8 cellular contexts compared by ENCODE assay signal in genomic region chr9:120619751-120620655, GRCh38. TPM values are rescaled to one million over a fixed set of nuclear protein-coding genes. Genes with fewer than 3 reads are reported as not detected.
DNase-seq lines count a peak whose midpoint lies in the region; ATAC-seq and TF ChIP-seq lines count a peak whose summit lies in the region.

No MANE protein-coding gene starts in this region.

- in situ Hi-C loops in KBM-7 (cut with MboI; ENCODE audit: low pct_unique_long_range_greater_than_20kb, low sequenced_read_pairs) = no loop called here

- no peaks in the 10 kb centered on the region for H3K9me3 Mint-ChIP-seq in activated T-cell treated with anti-CD3 and anti-CD28 coated beads, Interleukin-2, amount 50 U/mL, for 72 hours
- no peaks in the 10 kb centered on the region for H3K9me3 Mint-ChIP-seq in neural progenitor cell

- H3K27me3 Mint-ChIP-seq in activated T-cell treated with anti-CD3 and anti-CD28 coated beads, Interleukin-2, amount 50 U/mL, for 72 hours (ENCODE audit: low read depth) = no peaks in the 10 kb centered on the region
- peaks cover 2% of the 10 kb centered on the region for H3K27me3 Mint-ChIP-seq in neural progenitor cell (ENCODE audit: insufficient read depth, low read depth)

- peaks cover 38% of the 10 kb centered on the region for H3F3A ChIP-seq in neural progenitor cell (ENCODE audit: low read depth)

- H3K4me3 ChIP-seq in Peyer's patch (no peak overlapping the region), fibroblast of mammary gland (ENCODE audit: control insufficient read depth, low read depth, low read length) (no peak overlapping the region), neural progenitor cell (no peak overlapping the region)

- DNase-seq in SIG-M5 treated with dmso at 0.1 percent for 504 hours (lab: John Stamatoyannopoulos, UW; ENCODE audit: unreplicated experiment) (peak; percentile 43), SIG-M5 (lab: John Stamatoyannopoulos, UW) (no peak), KBM-7 (peak; percentile 85), Peyer's patch (peak in 2 of 3 donors; percentile 48 to 86), fibroblast of mammary gland (ENCODE audit: low read depth) (peak; percentile 75), neural progenitor cell (ENCODE audit: low spot score) (peak; percentile 74), substantia nigra (lab: John Stamatoyannopoulos, UW) (peak in 32 of 49 donors; percentile 5 to 70 (median 36))
- DNase-seq in activated T-cell treated with anti-CD3 and anti-CD28 coated beads, Interleukin-2, amount 50 U/mL, for 72 hours = peak; percentile 58

- H3K27ac Mint-ChIP-seq in activated T-cell treated with anti-CD3 and anti-CD28 coated beads, Interleukin-2, amount 50 U/mL, for 72 hours = peak overlapping the region; percentile 84
- no peak overlapping the region for H3K27ac Mint-ChIP-seq in neural progenitor cell

- no peaks in the 10 kb centered on the region for H3K36me3 Mint-ChIP-seq in activated T-cell treated with anti-CD3 and anti-CD28 coated beads, Interleukin-2, amount 50 U/mL, for 72 hours (ENCODE audit: insufficient read depth in 2 of 2)
- H3K36me3 Mint-ChIP-seq in neural progenitor cell = peaks cover 1% of the 10 kb centered on the region

- no peaks in the 10 kb centered on the region for H3K36me3 ChIP-seq in Peyer's patch
- H3K36me3 ChIP-seq in neural progenitor cell = no peaks in the 10 kb centered on the region

- no peak for TF ChIP-seq POLR2A in Peyer's patch (IDR thresholded peaks at IDR 0.05)

- H3K27me3 ChIP-seq in Peyer's patch = no peaks in the 10 kb centered on the region
- no peaks in the 10 kb centered on the region for H3K27me3 ChIP-seq in neural progenitor cell

- H3K4me3 Mint-ChIP-seq in activated T-cell treated with anti-CD3 and anti-CD28 coated beads, Interleukin-2, amount 50 U/mL, for 72 hours = peak overlapping the region in 1 of 2 donors; percentile 22
- H3K4me3 Mint-ChIP-seq in neural progenitor cell = no peak overlapping the region

- H3K27ac ChIP-seq in Peyer's patch (no peak overlapping the region), neural progenitor cell (no peak overlapping the region), substantia nigra (ENCODE audit: low read depth, low read length, poor library complexity, severe bottlenecking) (peak overlapping the region; percentile 58)

- TF ChIP-seq CTCF in Peyer's patch (IDR thresholded peaks at IDR 0.05) (peak; percentile 59 to 91 (median 84)), fibroblast of mammary gland (conservative IDR thresholded peaks at IDR 0.05; ENCODE audit: control insufficient read depth, insufficient read depth, low read depth, low read length) (peak; percentile 88), neural progenitor cell (IDR thresholded peaks at IDR 0.05) (peak; percentile 96)

- H3K4me1 ChIP-seq in Peyer's patch (no peaks in the 10 kb centered on the region), neural progenitor cell (peaks cover 29% of the 10 kb centered on the region)

- H3K9me3 ChIP-seq in Peyer's patch (no peaks in the 10 kb centered on the region), neural progenitor cell (ENCODE audit: low read depth) (no peaks in the 10 kb centered on the region)

- peak; percentile 81 to 83 for ATAC-seq in activated T-cell treated with anti-CD3 and anti-CD28 coated beads, Interleukin-2, amount 50 U/mL, for 72 hours (replicated peaks in 1 of 2)

- H3K79me2 ChIP-seq in neural progenitor cell (ENCODE audit: low read depth) = no peaks in the 10 kb centered on the region

- no peak overlapping the region for H2AFZ ChIP-seq in neural progenitor cell (replicated peaks)

- H3K9ac ChIP-seq in neural progenitor cell = no peak overlapping the region

- H4K20me1 ChIP-seq in neural progenitor cell (ENCODE audit: low read depth) = no peaks in the 10 kb centered on the region

- H3K4me1 Mint-ChIP-seq in activated T-cell treated with anti-CD3 and anti-CD28 coated beads, Interleukin-2, amount 50 U/mL, for 72 hours (ENCODE audit: low read depth) = peaks cover 14% of the 10 kb centered on the region
- H3K4me1 Mint-ChIP-seq in neural progenitor cell = peaks cover 9% of the 10 kb centered on the region

- H3K4me2 ChIP-seq in neural progenitor cell = no peak overlapping the region

RNA-seq across cellular contexts. Expression of gene CDK5RAP2, which starts 40.0 kb away (rescaled TPM):
- total RNA-seq in Peyer's patch (100 to 1,000 TPM in 1 of 4 donors, 10 to 100 TPM in 3; 27.3 to 158 (median 45.1) TPM), neural progenitor cell (ENCODE audit: low replicate concordance) (62.5 and 72.6 TPM in 2 replicates)
- 10 to 100 TPM; 81.5 to 81.9 TPM for total RNA-seq in activated T-cell treated with anti-CD3 and anti-CD28 coated beads, Interleukin-2, amount 50 U/mL, for 72 hours
